ENCODE assay signal across 2 cellular contexts in genomic region chr3:71444861-71445259, GRCh38.
TF ChIP-seq lines count a peak whose summit lies in the region.

No MANE protein-coding gene starts in this region.

TF ChIP-seq in SK-N-SH, 30 proteins besides CTCF, POLR2A, EP300 and RAD21:
- TF ChIP-seq REST (IDR thresholded peaks at IDR 0.05; ENCODE audit: low read depth, low read length) (no peak), YY1 (IDR thresholded peaks at IDR 0.05; ENCODE audit: low read depth) (no peak), POLR2AphosphoS5 (IDR thresholded peaks at IDR 0.05; ENCODE audit: low read depth, low read length) (no peak), MEF2A (IDR thresholded peaks at IDR 0.05; ENCODE audit: borderline replicate concordance, low read depth) (no peak), USF1 (IDR thresholded peaks at IDR 0.05; ENCODE audit: borderline replicate concordance, low read depth) (no peak), TEAD4 (IDR thresholded peaks at IDR 0.05; ENCODE audit: borderline replicate concordance, insufficient read depth) (no peak), FOXJ3 (CRISPR knock-in tag; IDR thresholded peaks at IDR 0.05) (no peak)

TF ChIP-seq in endothelial cell of umbilical vein, 7 proteins besides CTCF, POLR2A, EP300 and RAD21 (continued from another document):
- no peak for TF ChIP-seq POLR2AphosphoS5 (IDR thresholded peaks at IDR 0.05; ENCODE audit: insufficient read depth, low read depth, low read length)
